14 cellular contexts compared by ENCODE assay signal in the genomic region with DNA sequence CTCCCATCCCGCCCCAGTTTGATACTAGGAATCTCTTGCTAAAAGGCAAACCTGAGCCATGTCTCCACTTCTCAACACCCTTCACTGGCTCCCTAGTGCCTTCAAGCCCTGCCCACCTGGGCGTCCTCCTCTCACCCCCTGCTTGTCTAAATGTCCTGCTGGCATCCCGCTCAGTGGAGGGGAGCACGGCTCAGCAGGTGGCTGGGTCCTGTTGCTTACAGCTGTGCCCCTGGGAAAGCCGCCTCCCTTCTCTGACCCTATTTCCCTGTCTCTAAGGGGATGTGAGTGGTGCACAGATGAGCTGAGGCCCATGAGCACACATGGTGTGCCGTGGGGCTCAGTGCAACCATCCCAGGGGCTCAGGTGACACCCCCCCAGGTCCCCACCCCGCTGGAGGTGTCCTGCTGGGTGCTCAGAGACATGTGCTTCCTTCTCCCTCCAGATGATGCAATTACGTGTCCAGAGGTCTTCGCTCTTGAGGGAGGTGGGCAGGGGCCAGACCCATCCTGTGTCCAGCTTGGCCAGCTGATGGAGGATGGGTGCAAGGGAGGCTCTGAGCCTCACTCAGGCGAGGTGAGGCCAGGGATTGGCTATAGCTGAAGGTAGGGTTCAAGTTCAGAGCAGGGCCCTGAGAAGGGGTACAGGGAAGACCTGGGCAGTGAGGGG. TPM values are rescaled to one million over a fixed set of nuclear protein-coding genes. Genes with fewer than 3 reads are reported as not detected.
DNase-seq lines count a peak whose midpoint lies in the region; ATAC-seq and TF ChIP-seq lines count a peak whose summit lies in the region.
"Had no signal": no experiment of that assay in that cellular context is flagged by ENCODE, and none has a peak within 500 bp of the region (broad histone marks: within the 10 kb centered on the region; RNA-seq: fewer than 3 reads in every experiment).

No MANE protein-coding gene starts in this region.

- H3K36me3 Mint-ChIP-seq in naive thymus-derived CD8-positive, alpha-beta T cell: no peaks in the 10 kb centered on the region

- ATAC-seq in right cardiac atrium (no peak), IMR-90 (ENCODE audit: low read depth) (no peak), GM21367 (IDR thresholded peaks at IDR 0.05; ENCODE audit: unreplicated experiment) (no peak)
- no peak for ATAC-seq in naive thymus-derived CD8-positive, alpha-beta T cell

- H3K14ac ChIP-seq in IMR-90 (replicated peaks; ENCODE audit: low read depth, low read length): no peak overlapping the region

- no peak overlapping the region for H2BK20ac ChIP-seq in IMR-90 (ENCODE audit: low read depth, low read length)

- H3K4me3 ChIP-seq in right cardiac atrium (ENCODE audit: low read length) (no peak overlapping the region), left ventricle myocardium inferior (no peak overlapping the region), IMR-90 (ENCODE audit: insufficient read depth, low read depth, low read length) (no peak overlapping the region), esophagus squamous epithelium (no peak overlapping the region)
- H3K4me3 ChIP-seq: A549 had no signal

- no peak overlapping the region for H3K9ac ChIP-seq in IMR-90 (ENCODE audit: low read depth, low read length)

- H2AK5ac ChIP-seq in IMR-90 (ENCODE audit: low read depth, low read length): no peak overlapping the region

- H3K27me3 ChIP-seq in right cardiac atrium (ENCODE audit: control insufficient read depth, insufficient read depth) (no peaks in the 10 kb centered on the region), left ventricle myocardium inferior (ENCODE audit: low read depth) (peaks cover 16% of the 10 kb centered on the region), IMR-90 (ENCODE audit: control insufficient read depth, insufficient read depth, low read length) (peaks cover 2% of the 10 kb centered on the region; the same call in 1 of the 2 replicates), esophagus squamous epithelium (peaks cover 0 to 34% (median 0%) of the 10 kb centered on the region in 4 donors)
- H3K27me3 ChIP-seq: BE2C had no signal

- no peak for TF ChIP-seq CTCF in left ventricle myocardium inferior (IDR thresholded peaks at IDR 0.05; ENCODE audit: borderline replicate concordance)
- TF ChIP-seq CTCF in IMR-90 (conservative IDR thresholded peaks at IDR 0.05; ENCODE audit: low read depth, low read length): no peak
- no peak for TF ChIP-seq CTCF in esophagus squamous epithelium (IDR thresholded peaks at IDR 0.05)
- no peak for TF ChIP-seq CTCF in GM13977 (IDR thresholded peaks at IDR 0.05; ENCODE audit: extremely low read depth, insufficient read depth, missing control alignments)

- no peaks in the 10 kb centered on the region for H3K9me1 ChIP-seq in IMR-90 (ENCODE audit: insufficient read depth, low read length)

- H3K4me1 Mint-ChIP-seq in naive thymus-derived CD8-positive, alpha-beta T cell: peaks cover 20 to 36% (median 28%) of the 10 kb centered on the region in 4 donors

- TF ChIP-seq RAD21 in IMR-90 (IDR thresholded peaks at IDR 0.05; ENCODE audit: low read length): no peak

- WGBS in right cardiac atrium: 84% methylated on average over 10 of the region's 10 CpGs
- 60% methylated on average over 2 of the region's 10 CpGs; no CpG with 5 or more reads in 1 of the 2 experiments for WGBS in IMR-90 (ENCODE audit: extremely low coverage in 2 of 2, insufficient read length in 1 of 2), 2 experiments
- 66 to 77% methylated on average over 5 to 7 of the region's 10 CpGs for WGBS in esophagus squamous epithelium, 2 donors

- no peak overlapping the region for H4K8ac ChIP-seq in IMR-90 (ENCODE audit: low read depth in 2 of 2, low read length in 2 of 2)

- H4K91ac ChIP-seq in IMR-90 (ENCODE audit: insufficient read depth, low read depth, low read length): no peak overlapping the region

- H3K36me3 ChIP-seq in left ventricle myocardium inferior (peaks cover 5% of the 10 kb centered on the region), IMR-90 (ENCODE audit: control insufficient read depth, insufficient read depth, low read length) (no peaks in the 10 kb centered on the region), esophagus squamous epithelium (no peaks in the 10 kb centered on the region)
- H3K36me3 ChIP-seq: BE2C had no signal

- H4K5ac ChIP-seq in IMR-90 (ENCODE audit: low read depth, low read length): no peak overlapping the region

- no peak overlapping the region for H2AK9ac ChIP-seq in IMR-90 (replicated peaks; ENCODE audit: low read depth, low read length, poor library complexity)

- POLR2A ChIA-PET in IMR-90 (lab: Charles Lee; ENCODE audit: unreplicated experiment): no interaction called here
- POLR2A ChIA-PET in naive thymus-derived CD8-positive, alpha-beta T cell (lab: Charles Lee): interaction anchor here (0.8 kb wide), 1 partner anchor 9 kb away, joined by 3 read pairs; no protein-coding TSS in a partner anchor

- H2AFZ ChIP-seq in IMR-90 (replicated peaks; ENCODE audit: low read length, poor library complexity): peak overlapping the region; percentile 13

- H3K27ac ChIP-seq in right cardiac atrium (ENCODE audit: low read length) (no peak overlapping the region), left ventricle myocardium inferior (replicated peaks) (no peak overlapping the region), IMR-90 (ENCODE audit: insufficient read depth, low read length) (no peak overlapping the region), esophagus squamous epithelium (no peak overlapping the region)

- H3K4me2 ChIP-seq in IMR-90 (ENCODE audit: low read depth, low read length): no peak overlapping the region
- H3K4me2 ChIP-seq: A549 had no signal

- no peaks in the 10 kb centered on the region for H3K79me1 ChIP-seq in IMR-90 (ENCODE audit: low read depth in 1 of 2, low read length in 2 of 2)

- H2BK5ac ChIP-seq in IMR-90 (ENCODE audit: low read depth, low read length, poor library complexity, severe bottlenecking): no peak overlapping the region

- no TSS peak for BruUV-seq in IMR-90 (replicated peaks; lab: Mats Ljungman, UMichigan)

- no peak overlapping the region for H3K23ac ChIP-seq in IMR-90 (ENCODE audit: low read depth, low read length)

- CTCF ChIA-PET in IMR-90 (lab: Yijun Ruan, JAX): no interaction called here

- peak overlapping the region in 3 of 10 donors; percentile 9 to 57 (median 40) for H3K4me3 Mint-ChIP-seq in naive thymus-derived CD8-positive, alpha-beta T cell

- H3K18ac ChIP-seq in IMR-90 (ENCODE audit: low read depth, low read length): no peak overlapping the region

- DNase-seq in right cardiac atrium: peak in 2 of 3 donors; percentile 22 to 25
- no peak for DNase-seq in left ventricle myocardium inferior
- no peak for DNase-seq in IMR-90
- DNase-seq in naive thymus-derived CD8-positive, alpha-beta T cell: no peak
- no peak for DNase-seq in esophagus squamous epithelium (lab: John Stamatoyannopoulos, UW)
- DNase-seq in GM13977 (ENCODE audit: low spot score): no peak
- DNase-seq: BE2C; Caco-2; CD8-positive, alpha-beta memory T cell; DND-41; GDM1 had no signal

- TF ChIP-seq POLR2A in IMR-90 (IDR thresholded peaks at IDR 0.05; ENCODE audit: low read depth, low read length): no peak
- TF ChIP-seq POLR2A in esophagus squamous epithelium (IDR thresholded peaks at IDR 0.05): no peak

- no peak overlapping the region for H2BK15ac ChIP-seq in IMR-90 (ENCODE audit: low read depth, low read length)

- dilution Hi-C loops in IMR-90 (cut with HindIII; ENCODE audit: low sequenced_read_pairs, unreplicated experiment): no loop called here

- H3K4me1 ChIP-seq in right cardiac atrium (ENCODE audit: control insufficient read depth, insufficient read depth, low read length) (no peaks in the 10 kb centered on the region), left ventricle myocardium inferior (peaks cover 18% of the 10 kb centered on the region), IMR-90 (ENCODE audit: control insufficient read depth, insufficient read depth, low read length) (no peaks in the 10 kb centered on the region), esophagus squamous epithelium (peaks cover 0 to 11% (median 0%) of the 10 kb centered on the region in 3 donors)
- H3K4me1 ChIP-seq: A549, BE2C, Caco-2 had no signal

- in situ Hi-C loops in IMR-90 (cut with MboI; ENCODE audit: low sequenced_read_pairs): no loop called here
- in situ Hi-C loops in GM13977 (cut with MboI; ENCODE audit: low pct_unique_long_range_greater_than_20kb, low sequenced_read_pairs, unreplicated experiment): no loop called here

- H4K20me1 ChIP-seq in IMR-90 (ENCODE audit: insufficient read depth, low read length): no peaks in the 10 kb centered on the region; the same call in 1 of the 2 replicates

- H3K27me3 Mint-ChIP-seq in naive thymus-derived CD8-positive, alpha-beta T cell: no peaks in the 10 kb centered on the region
- H3K27me3 Mint-ChIP-seq: CD8-positive, alpha-beta memory T cell had no signal

- H3K9me3 ChIP-seq in right cardiac atrium (ENCODE audit: control insufficient read depth, low read length) (no peaks in the 10 kb centered on the region), left ventricle myocardium inferior (replicated peaks) (no peaks in the 10 kb centered on the region), IMR-90 (ENCODE audit: control insufficient read depth, insufficient read depth, low read length) (no peaks in the 10 kb centered on the region), esophagus squamous epithelium (no peaks in the 10 kb centered on the region)
- H3K9me3 ChIP-seq: A549, BE2C, Caco-2 had no signal

- no peaks in the 10 kb centered on the region for H3K9me3 Mint-ChIP-seq in naive thymus-derived CD8-positive, alpha-beta T cell
- H3K9me3 Mint-ChIP-seq: CD8-positive, alpha-beta memory T cell had no signal

- H3K56ac ChIP-seq in IMR-90 (ENCODE audit: extremely low read depth, insufficient read depth, low read length): no peak overlapping the region

- no peak overlapping the region for H2BK120ac ChIP-seq in IMR-90 (ENCODE audit: low read depth, low read length)

- no peak overlapping the region for H3K4ac ChIP-seq in IMR-90 (ENCODE audit: low read depth, low read length)

- H3K27ac Mint-ChIP-seq in naive thymus-derived CD8-positive, alpha-beta T cell: peak overlapping the region in 8 of 10 donors; percentile 22 to 89 (median 78)

- intact Hi-C loops in right cardiac atrium (cut with DNase I) (no loop called here), left ventricle myocardium inferior (cut with micrococcal nuclease) (no loop called here), IMR-90 (cut with micrococcal nuclease) (no loop called here), esophagus squamous epithelium (cut with DNase I) (no loop called here)

RNA-seq across cellular contexts. Expression of a gene that starts 24.1 kb away (rescaled TPM):
- total RNA-seq in right cardiac atrium: 1 to 10 TPM; 2.0 to 3.3 (median 3.3) TPM
- 4.8 TPM for polyA plus RNA-seq in right cardiac atrium
- 6.1 TPM for total RNA-seq in left ventricle myocardium inferior
- total RNA-seq in IMR-90 (2012; rRNA removed): under 0.01 and 0.28 TPM in 2 replicates
- polyA plus RNA-seq in IMR-90 (2012; rRNA removed): 0.07 TPM in 2 replicates
- polyA plus RNA-seq in IMR-90 (2012; cell fraction: cytosol; rRNA removed): 0.01 and 0.18 TPM in 2 replicates
- 0.44 and 0.55 TPM in 2 replicates for polyA plus RNA-seq in IMR-90 (2012; cell fraction: nucleus; rRNA removed; ENCODE audit: low replicate concordance)
- total RNA-seq in naive thymus-derived CD8-positive, alpha-beta T cell: 10 to 100 TPM; 40.6 to 44.5 TPM
- polyA plus RNA-seq in naive thymus-derived CD8-positive, alpha-beta T cell: 1 to 10 TPM in 2 of 3 donors, under 1 TPM in 1; 0.93 to 2.8 (median 1.1) TPM
- total RNA-seq in esophagus squamous epithelium: 10 to 100 TPM in 1 of 4 donors, 1 to 10 TPM in 2, under 1 TPM in 1; 0.97 to 13.5 (median 4.2) TPM
- total RNA-seq: Caco-2 had no signal
- polyA plus RNA-seq: AG04450 had no signal

RNA-seq across cellular contexts. Expression of a gene that starts 34.0 kb away (rescaled TPM):
- not detected for total RNA-seq in right cardiac atrium
- polyA plus RNA-seq in right cardiac atrium: not detected
- total RNA-seq in left ventricle myocardium inferior: not detected
- total RNA-seq in IMR-90 (2012; rRNA removed): not detected in 2 replicates
- not detected in 2 replicates for polyA plus RNA-seq in IMR-90 (2012; rRNA removed)
- not detected in 2 replicates for polyA plus RNA-seq in IMR-90 (2012; cell fraction: cytosol; rRNA removed)
- not detected in 2 replicates for polyA plus RNA-seq in IMR-90 (2012; cell fraction: nucleus; rRNA removed; ENCODE audit: low replicate concordance)
- 10 to 100 TPM; 40.1 to 42.7 TPM for total RNA-seq in naive thymus-derived CD8-positive, alpha-beta T cell
- not detected for polyA plus RNA-seq in naive thymus-derived CD8-positive, alpha-beta T cell
- 100 to 1,000 TPM in 1 of 4 donors, 1 to 10 TPM in 1, not detected in 2; 2.1 to 101 TPM for total RNA-seq in esophagus squamous epithelium
- total RNA-seq: Caco-2 had no signal
- polyA plus RNA-seq: A549, AG04450 had no signal

Comparison
In these comparisons a context has a peak if more than half of its experiments do, and no peak if none do; other contexts are left out.
1. DNase-seq: peak in right cardiac atrium (2 of 3); none in left ventricle myocardium inferior (single experiment), IMR-90 (single experiment), naive thymus-derived CD8-positive, alpha-beta T cell (0 of 10), esophagus squamous epithelium (single experiment) and GM13977 (single experiment).